15 cellular contexts compared by ENCODE assay signal in the genomic region with DNA sequence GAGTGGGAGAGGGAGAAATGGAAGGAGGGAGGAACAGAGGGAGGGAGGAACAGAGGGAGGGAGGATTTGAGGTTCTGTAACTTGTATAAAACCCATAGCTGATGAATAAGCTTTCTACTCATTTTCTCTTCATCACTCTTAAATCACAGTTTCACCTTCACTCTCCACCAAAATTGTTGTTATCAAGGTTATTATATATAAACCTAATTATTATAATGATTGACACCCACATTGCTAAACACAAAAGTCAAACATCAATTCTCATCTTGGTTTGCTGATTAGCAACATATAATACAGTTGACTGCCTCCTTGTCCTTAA.
DNase-seq lines count a peak whose midpoint lies in the region; ATAC-seq and TF ChIP-seq lines count a peak whose summit lies in the region.
"Had no signal": no experiment of that assay in that cellular context is flagged by ENCODE, and none has a peak within 500 bp of the region (broad histone marks: within the 10 kb centered on the region; RNA-seq: fewer than 3 reads in every experiment).

No MANE protein-coding gene starts in this region.

- no peak for DNase-seq in MCF 10A (ENCODE audit: unreplicated experiment)
- DNase-seq in breast epithelium (ENCODE audit: low spot score in 2 of 2) = no peak
- no peak for DNase-seq in HFFc6
- no peak for DNase-seq in brain microvascular endothelial cell
- no peak for DNase-seq in glomerular visceral epithelial cell (ENCODE audit: extremely low spot score)
- no peak for DNase-seq in psoas muscle
- DNase-seq in Peyer's patch = no peak
- DNase-seq: CD4-positive, alpha-beta T cell; DMS79; GDM1 had no signal

- H3K36me3 ChIP-seq in breast epithelium (no peaks in the 10 kb centered on the region), brain microvascular endothelial cell (replicated peaks) (no peaks in the 10 kb centered on the region), muscle layer of duodenum (ENCODE audit: control insufficient read depth in 1 of 2, insufficient read depth in 2 of 2, low read length in 2 of 2) (no peaks in the 10 kb centered on the region), psoas muscle (ENCODE audit: insufficient read depth in 1 of 2, low read depth in 1 of 2) (no peaks in the 10 kb centered on the region), Peyer's patch (no peaks in the 10 kb centered on the region)

- H3K9me3 Mint-ChIP-seq in MCF 10A (ENCODE audit: unreplicated experiment) = no peaks in the 10 kb centered on the region
- no peaks in the 10 kb centered on the region for H3K9me3 Mint-ChIP-seq in HFFc6

- H3K27me3 Mint-ChIP-seq in MCF 10A (ENCODE audit: insufficient read depth, unreplicated experiment) (no peaks in the 10 kb centered on the region), HFFc6 (ENCODE audit: insufficient read depth) (no peaks in the 10 kb centered on the region; the same call in none of the 2 replicates)
- H3K27me3 Mint-ChIP-seq: CD4-positive, alpha-beta T cell had no signal

- H3K4me3 ChIP-seq in breast epithelium (no peak overlapping the region), brain microvascular endothelial cell (ENCODE audit: low read depth, low read length) (no peak overlapping the region), muscle layer of duodenum (ENCODE audit: low read depth in 1 of 2, low read length in 2 of 2) (no peak overlapping the region), psoas muscle (no peak overlapping the region), Peyer's patch (no peak overlapping the region)
- H3K4me3 ChIP-seq: GM23248 had no signal

- BruUV-seq in MCF 10A (replicated peaks; lab: Mats Ljungman, UMichigan) = no TSS peak

- H3K27ac ChIP-seq in breast epithelium (no peak overlapping the region), brain microvascular endothelial cell (peak overlapping the region; percentile 85), muscle layer of duodenum (ENCODE audit: low read length) (peak overlapping the region; percentile 37), psoas muscle (no peak overlapping the region), Peyer's patch (no peak overlapping the region)
- H3K27ac ChIP-seq: 22Rv1, C4-2B, GM23248 had no signal

- H3K4me3 Mint-ChIP-seq in MCF 10A (ENCODE audit: unreplicated experiment) (no peak overlapping the region), HFFc6 (no peak overlapping the region)
- H3K4me3 Mint-ChIP-seq: CD4-positive, alpha-beta T cell had no signal

- CTCF ChIA-PET in MCF 10A (lab: Yijun Ruan, JAX) = interaction anchor here (0.6 to 1.0 kb wide), 4 partner anchors 11 to 656 kb away, joined by 3 to 5 read pairs (median 4); no protein-coding TSS in a partner anchor

- peaks cover 24% of the 10 kb centered on the region for H3K4me1 Mint-ChIP-seq in MCF 10A (ENCODE audit: insufficient read depth, unreplicated experiment)
- peaks cover 47% of the 10 kb centered on the region for H3K4me1 Mint-ChIP-seq in HFFc6 (ENCODE audit: low read depth)

- in situ Hi-C loops in brain microvascular endothelial cell (cut with HindIII; ENCODE audit: low pct_ligation_motif_present, low sequenced_read_pairs) = no loop called here

- H3K36me3 Mint-ChIP-seq in MCF 10A (ENCODE audit: insufficient read depth, unreplicated experiment) (no peaks in the 10 kb centered on the region), HFFc6 (ENCODE audit: low read depth) (no peaks in the 10 kb centered on the region)

- no peak for ATAC-seq in psoas muscle
- ATAC-seq: HCT116 had no signal

- H3K4me1 ChIP-seq in breast epithelium (no peaks in the 10 kb centered on the region), muscle layer of duodenum (ENCODE audit: control insufficient read depth in 1 of 2, insufficient read depth in 2 of 2, low read length in 2 of 2) (peaks cover 0 to 7% of the 10 kb centered on the region in 2 donors), psoas muscle (no peaks in the 10 kb centered on the region), Peyer's patch (no peaks in the 10 kb centered on the region)

- no peaks in the 10 kb centered on the region for H3K27me3 ChIP-seq in breast epithelium
- no peaks in the 10 kb centered on the region for H3K27me3 ChIP-seq in brain microvascular endothelial cell (replicated peaks)
- no peaks in the 10 kb centered on the region for H3K27me3 ChIP-seq in muscle layer of duodenum (ENCODE audit: low read depth, low read length)
- H3K27me3 ChIP-seq in psoas muscle (ENCODE audit: insufficient read depth in 3 of 3, low read length in 2 of 3) = no peaks in the 10 kb centered on the region
- no peaks in the 10 kb centered on the region for H3K27me3 ChIP-seq in Peyer's patch

- H3K9me3 ChIP-seq in breast epithelium (no peaks in the 10 kb centered on the region), muscle layer of duodenum (ENCODE audit: control insufficient read depth in 1 of 2, low read length in 2 of 2) (no peaks in the 10 kb centered on the region), psoas muscle (no peaks in the 10 kb centered on the region), Peyer's patch (no peaks in the 10 kb centered on the region)

- TF ChIP-seq POLR2A in breast epithelium (IDR thresholded peaks at IDR 0.05) (no peak), Peyer's patch (IDR thresholded peaks at IDR 0.05) (no peak)

- H3K27ac Mint-ChIP-seq in MCF 10A (ENCODE audit: low read depth, unreplicated experiment) = peak overlapping the region; percentile 57
- peak overlapping the region; percentile 56 for H3K27ac Mint-ChIP-seq in HFFc6
- H3K27ac Mint-ChIP-seq: CD4-positive, alpha-beta T cell had no signal

- TF ChIP-seq CTCF in MCF 10A (IDR thresholded peaks at IDR 0.05; ENCODE audit: unreplicated experiment) (no peak), breast epithelium (IDR thresholded peaks at IDR 0.05) (no peak), HFFc6 (IDR thresholded peaks at IDR 0.05) (no peak), brain microvascular endothelial cell (IDR thresholded peaks at IDR 0.05; ENCODE audit: low read depth, low read length, missing control alignments) (no peak), psoas muscle (IDR thresholded peaks at IDR 0.05) (no peak), Peyer's patch (IDR thresholded peaks at IDR 0.05) (no peak)

- POLR2A ChIA-PET in MCF 10A (lab: Yijun Ruan, JAX) = interaction anchor here (0.9 to 1.7 kb wide), 2 partner anchors 14 to 17 kb away, joined by 3 to 6 read pairs; no protein-coding TSS in a partner anchor

- intact Hi-C loops in MCF 10A (cut with micrococcal nuclease) (no loop called here), breast epithelium (cut with DNase I; ENCODE audit: low total_unique reads) (no loop called here), psoas muscle (cut with DNase I) (no loop called here)

Comparison
In these comparisons a context has a peak if more than half of its experiments do, and no peak if none do; other contexts are left out.
1. H3K27ac ChIP-seq: peak in brain microvascular endothelial cell (single experiment) and muscle layer of duodenum (single experiment); none in breast epithelium (0 of 2), psoas muscle (single experiment) and Peyer's patch (0 of 4).